ENCODE assay signal across 1 cellular context in genomic region chr1:153922076-153922837, GRCh38.
TF ChIP-seq lines count a peak whose summit lies in the region.

No MANE protein-coding gene starts in this region.

TF ChIP-seq in HepG2, 621 proteins besides CTCF, POLR2A, EP300 and RAD21 (continued from another document and continues in another):
- TF ChIP-seq ZBED4 (CRISPR knock-in tag; IDR thresholded peaks at IDR 0.05; ENCODE audit: borderline replicate concordance) (no peak), ZNF652 (CRISPR knock-in tag; IDR thresholded peaks at IDR 0.05; ENCODE audit: borderline replicate concordance, low read depth) (peak; percentile 60; the same call in 1 of the 2 replicates), ZZZ3 (CRISPR knock-in tag; IDR thresholded peaks at IDR 0.05; ENCODE audit: borderline replicate concordance) (no peak), TBL1XR1 (IDR thresholded peaks at IDR 0.05; ENCODE audit: borderline replicate concordance, low read length, partially characterized antibody) (no peak), ZBTB14 (CRISPR knock-in tag; IDR thresholded peaks at IDR 0.05) (peak; percentile 65), REXO4 (CRISPR knock-in tag; IDR thresholded peaks at IDR 0.05; ENCODE audit: borderline replicate concordance) (no peak), HMGXB3 (CRISPR knock-in tag; IDR thresholded peaks at IDR 0.05; ENCODE audit: borderline replicate concordance) (no peak), BRF2 (CRISPR knock-in tag; IDR thresholded peaks at IDR 0.05) (no peak), ZNF674 (CRISPR knock-in tag; IDR thresholded peaks at IDR 0.05; ENCODE audit: low read depth) (no peak), ZMAT3 (CRISPR knock-in tag; conservative IDR thresholded peaks at IDR 0.05) (no peak), ZNF33A (CRISPR knock-in tag; IDR thresholded peaks at IDR 0.05; ENCODE audit: borderline replicate concordance) (no peak), RFXANK (CRISPR knock-in tag; IDR thresholded peaks at IDR 0.05) (no peak), ZBTB33 (CRISPR knock-in tag; IDR thresholded peaks at IDR 0.05) (no peak), ATF6 (CRISPR knock-in tag; conservative IDR thresholded peaks at IDR 0.05) (no peak), SNAPC5 (CRISPR knock-in tag; IDR thresholded peaks at IDR 0.05; ENCODE audit: borderline replicate concordance) (no peak), ZNF558 (CRISPR knock-in tag; IDR thresholded peaks at IDR 0.05; ENCODE audit: borderline replicate concordance) (no peak), TCF7 (IDR thresholded peaks at IDR 0.05; ENCODE audit: low read depth) (no peak), HNRNPK (IDR thresholded peaks at IDR 0.05; ENCODE audit: low read depth, low read length, poor library complexity, severe bottlenecking) (peak; percentile 94), KAT7 (CRISPR knock-in tag; IDR thresholded peaks at IDR 0.05; ENCODE audit: borderline replicate concordance) (no peak), ZNF557 (CRISPR knock-in tag; IDR thresholded peaks at IDR 0.05) (no peak), NCOA2 (CRISPR knock-in tag; IDR thresholded peaks at IDR 0.05) (no peak), ZNF160 (CRISPR knock-in tag; IDR thresholded peaks at IDR 0.05) (no peak), ZNF430 (CRISPR knock-in tag; IDR thresholded peaks at IDR 0.05) (no peak), ZBTB8A (CRISPR knock-in tag; IDR thresholded peaks at IDR 0.05; ENCODE audit: borderline replicate concordance, low read depth) (no peak), HOXA3 (CRISPR knock-in tag; IDR thresholded peaks at IDR 0.05) (0 out of 2 replicates have a peak, but pooled peaks have one; percentile 14), ZNF713 (CRISPR knock-in tag; IDR thresholded peaks at IDR 0.05) (no peak), ZNF431 (CRISPR knock-in tag; IDR thresholded peaks at IDR 0.05; ENCODE audit: borderline replicate concordance, low read depth) (no peak), ZNF512B (CRISPR knock-in tag; IDR thresholded peaks at IDR 0.05; ENCODE audit: borderline replicate concordance) (no peak), ZNF597 (CRISPR knock-in tag; IDR thresholded peaks at IDR 0.05) (no peak), MAFF (IDR thresholded peaks at IDR 0.05; ENCODE audit: low read depth, low read length) (no peak), GPN1 (CRISPR knock-in tag; IDR thresholded peaks at IDR 0.05; ENCODE audit: borderline replicate concordance) (no peak), MYPOP (CRISPR knock-in tag; IDR thresholded peaks at IDR 0.05) (no peak), HMG20A (CRISPR knock-in tag; IDR thresholded peaks at IDR 0.05; ENCODE audit: borderline replicate concordance) (no peak), SIN3B (IDR thresholded peaks at IDR 0.05; ENCODE audit: low read length) (no peak), ZNF512 (CRISPR knock-in tag; IDR thresholded peaks at IDR 0.05) (no peak)
